Comparison of ENCODE assay signal across 9 cellular contexts in genomic region chrX:68571292-68572256, GRCh38.
DNase-seq lines count a peak whose midpoint lies in the region; ATAC-seq and TF ChIP-seq lines count a peak whose summit lies in the region.
"Had no signal": no experiment of that assay in that cellular context is flagged by ENCODE, and none has a peak within 500 bp of the region (broad histone marks: within the 10 kb centered on the region; RNA-seq: fewer than 3 reads in every experiment).

No MANE protein-coding gene starts in this region.

- H3K27ac ChIP-seq in RWPE1 (no peak overlapping the region), aorta (ENCODE audit: low read depth in 1 of 2, low read length in 2 of 2) (no peak overlapping the region)
- H3K27ac ChIP-seq: skin epidermis had no signal

- TF ChIP-seq CTCF in RWPE1 (conservative IDR thresholded peaks at IDR 0.05; ENCODE audit: low read depth): no peak

- H3K4me1 ChIP-seq in aorta (ENCODE audit: control insufficient read depth in 1 of 2, insufficient read depth in 2 of 2, low read length in 2 of 2): no peaks in the 10 kb centered on the region

- H3K4me3 ChIP-seq in aorta (ENCODE audit: low read length in 2 of 2): no peak overlapping the region
- H3K4me3 ChIP-seq: skin epidermis had no signal

- POLR2A ChIA-PET in RWPE1 (lab: Yijun Ruan, JAX; ENCODE audit: low non-redundant PET): no interaction called here

- no peaks in the 10 kb centered on the region for H3K9me3 ChIP-seq in aorta (ENCODE audit: control insufficient read depth, low read length)

- 72 to 84% methylated on average over 5 of the region's 5 CpGs for WGBS in aorta, 2 donors

- DNase-seq in stimulated activated CD4-positive, alpha-beta T cell treated with anti-CD3 and anti-CD28 coated beads, Interleukin-4, amount 100 ng/mL, for 24 hours: peak; percentile 9
- DNase-seq in stimulated activated CD4-positive, alpha-beta T cell treated with anti-CD3 and anti-CD28 coated beads, Interleukin-12 subunit alpha, Interleukin-12 subunit beta, amount 100 ng/mL, for 4 hours: no peak
- DNase-seq in RWPE1 (ENCODE audit: low spot score) (peak; percentile 36), kidney glomerular epithelial cell (lab: John Stamatoyannopoulos, UW) (peak; percentile 73), DMS153 treated with DMSO at 0.1 percent for 48 hours (lab: John Stamatoyannopoulos, UW; ENCODE audit: unreplicated experiment) (no peak), aorta (no peak), occipital lobe (lab: John Stamatoyannopoulos, UW) (no peak)

- H3K27me3 ChIP-seq in aorta (ENCODE audit: control insufficient read depth in 1 of 2, insufficient read depth in 2 of 2, low read length in 1 of 2): no peaks in the 10 kb centered on the region

- H3K36me3 ChIP-seq in aorta (ENCODE audit: control insufficient read depth in 1 of 2, insufficient read depth in 2 of 2, low read length in 1 of 2): no peaks in the 10 kb centered on the region

- CTCF ChIA-PET in RWPE1 (lab: Yijun Ruan, JAX): no interaction called here

- intact Hi-C loops in aorta (cut with DNase I): no loop called here

- ATAC-seq in HG03025 (IDR thresholded peaks at IDR 0.05; ENCODE audit: low FRiP score, unreplicated experiment): peak; percentile 76
- ATAC-seq in aorta (ENCODE audit: low FRiP score): no peak

Comparison
In these comparisons a context has a peak if more than half of its experiments do, and no peak if none do; other contexts are left out.
1. DNase-seq: peak in stimulated activated CD4-positive, alpha-beta T cell treated with anti-CD3 and anti-CD28 coated beads, Interleukin-4, amount 100 ng/mL, for 24 hours (single experiment), RWPE1 (single experiment) and kidney glomerular epithelial cell (single experiment); none in stimulated activated CD4-positive, alpha-beta T cell treated with anti-CD3 and anti-CD28 coated beads, Interleukin-12 subunit alpha, Interleukin-12 subunit beta, amount 100 ng/mL, for 4 hours (single experiment), DMS153 treated with DMSO at 0.1 percent for 48 hours (single experiment), aorta (0 of 2) and occipital lobe (single experiment).